Comparison of ENCODE assay signal across 30 cellular contexts in genomic region chr7:113959910-113960309, GRCh38. TPM values are rescaled to one million over a fixed set of nuclear protein-coding genes. Genes with fewer than 3 reads are reported as not detected.
"Had no signal": no experiment of that assay in that cellular context is flagged by ENCODE, and none has a peak within 500 bp of the region (broad histone marks: within the 10 kb centered on the region; RNA-seq: fewer than 3 reads in every experiment).

No MANE protein-coding gene starts in this region.

- H3K4me3 ChIP-seq: stomach, suprapubic skin, testis, thoracic aorta, thyroid gland, tibial artery, tibial nerve, transverse colon, upper lobe of left lung, upper lobe of right lung, uterus, vagina had no signal

- H3K27me3 ChIP-seq: stomach, suprapubic skin, testis, thyroid gland, tibial artery, tibial nerve, transverse colon, upper lobe of left lung, upper lobe of right lung, uterus, vagina had no signal

- ATAC-seq: stimulated activated effector memory CD8-positive, alpha-beta T cell treated with anti-CD3 and anti-CD28 coated beads, Interleukin-12 subunit alpha, Interleukin-12 subunit beta, amount 100 ng/mL, for 72 hours; stimulated activated memory B cell treated with anti-CD40 and anti-IgM and Interleukin-4, amounts not matched to agents 10 μg/mL and 1 μg/mL and 100 μg/mL, for 72 hours; stimulated activated naive B cell treated with anti-CD40 and anti-IgM and Interleukin-4, amounts not matched to agents 10 μg/mL and 1 μg/mL and 100 μg/mL, for 72 hours; stimulated activated naive CD8-positive, alpha-beta T cell treated with anti-CD3 and anti-CD28 coated beads, Interleukin-15, amount 100 ng/mL, for 72 hours; stimulated activated naive CD8-positive, alpha-beta T cell treated with anti-CD3 and anti-CD28 coated beads, Interleukin-15, Interleukin-2, amounts not matched to agents 100 U/mL and 50 U/mL, for 24 hours; upper lobe of right lung had no signal

- H3K9me3 ChIP-seq: testis, thyroid gland, transverse colon, uterus, vagina had no signal

- H3K27ac ChIP-seq: stomach, suprapubic skin, testis, thoracic aorta, thyroid gland, tibial artery, tibial nerve, transverse colon, upper lobe of left lung, upper lobe of right lung, uterus, vagina had no signal

- DNase-seq: stimulated activated CD4-positive, alpha-beta T cell treated with anti-CD3 and anti-CD28 coated beads, Interleukin-2, amount 100 ng/mL, for 48 hours; stimulated activated CD4-positive, alpha-beta T cell treated with anti-CD3 and anti-CD28 coated beads, Interleukin-4, amount 100 ng/mL, for 1 hour; stimulated activated CD4-positive, alpha-beta T cell treated with anti-CD3 and anti-CD28 coated beads, Interleukin-4, amount 100 ng/mL, for 24 hours; stimulated activated CD8-positive, alpha-beta memory T cell treated with anti-CD3 and anti-CD28 coated beads, Interleukin-4, amount 100 ng/mL, for 48 hours; stimulated activated naive B cell treated with anti-CD40 and anti-IgM and Interleukin-4, amounts not matched to agents 10 μg/mL and 1 μg/mL and 100 μg/mL, for 72 hours; stimulated activated naive CD4-positive, alpha-beta T cell; stimulated activated naive CD4-positive, alpha-beta T cell treated with Interleukin-2 at 50 U/mL for 16 hours; stimulated activated naive CD8-positive, alpha-beta T cell treated with anti-CD3 and anti-CD28 coated beads, Interleukin-15, amount 100 ng/mL, for 72 hours; stimulated activated naive CD8-positive, alpha-beta T cell treated with anti-CD3 and anti-CD28 coated beads, Interleukin-15, Interleukin-2, amounts not matched to agents 100 U/mL and 50 U/mL, for 24 hours; stomach; substantia nigra; testis; thyroid gland; tibial artery; transverse colon; trophoblast cell; upper lobe of left lung; upper lobe of right lung; uterus had no signal

- H3K36me3 ChIP-seq: stomach, suprapubic skin, thoracic aorta, thyroid gland, tibial artery, tibial nerve, transverse colon, upper lobe of left lung, upper lobe of right lung, uterus, vagina had no signal

- H3K4me1 ChIP-seq: stomach, suprapubic skin, testis, thyroid gland, tibial artery, tibial nerve, transverse colon, upper lobe of left lung, upper lobe of right lung, uterus, vagina had no signal

- FAIRE-seq: urothelium cell line had no signal

RNA-seq across cellular contexts. Expression of gene PPP1R3A, which starts 41.1 kb away (rescaled TPM):
- total RNA-seq: stomach, subcutaneous adipose tissue, suprapubic skin, temporal lobe, thyroid gland, tibial nerve, transverse colon, upper lobe of left lung, upper lobe of right lung, ureter, vagina had no signal
- polyA plus RNA-seq: stomach, urinary bladder had no signal
